8 cellular contexts compared by ENCODE assay signal in genomic region chr16:29791845-29792797, GRCh38. TPM values are rescaled to one million over a fixed set of nuclear protein-coding genes. Genes with fewer than 3 reads are reported as not detected.
A peak's percentile ranks its signal among the peaks of the same experiment; 100 is the strongest.
DNase-seq lines count a peak whose midpoint lies in the region; ATAC-seq, FAIRE-seq and TF ChIP-seq lines count a peak whose summit lies in the region.
"Had no signal": no experiment of that assay in that cellular context is flagged by ENCODE, and none has a peak within 500 bp of the region (broad histone marks: within the 10 kb centered on the region; RNA-seq: fewer than 3 reads in every experiment).

No MANE protein-coding gene starts in this region.

- POLR2A ChIA-PET in A549 (lab: Yijun Ruan, JAX) = interaction anchor here (1.4 kb wide), 1 partner anchor 12 kb away, joined by 4 read pairs; no protein-coding TSS in a partner anchor

- no peak for FAIRE-seq in A549 (lab: Jason Lieb, UNC)

- CTCF ChIA-PET in A549 (lab: Yijun Ruan, JAX) = interaction anchor here (0.7 to 4.4 kb wide), 3 partner anchors 10 to 25 kb away, joined by 3 to 54 read pairs (median 14); no protein-coding TSS in a partner anchor

- TF ChIP-seq POLR2A in A549 (IDR thresholded peaks at IDR 0.05; ENCODE audit: low read length) (no peak), upper lobe of left lung (IDR thresholded peaks at IDR 0.05) (no peak)

- peak overlapping the region; percentile 94 for H3K4me3 ChIP-seq in A549
- peak overlapping the region; percentile 76 for H3K4me3 ChIP-seq in fibroblast of pulmonary artery (replicated peaks; ENCODE audit: low read depth, low read length)
- peak overlapping the region in 2 of 4 donors; percentile 83 to 86 for H3K4me3 ChIP-seq in upper lobe of left lung

- TF ChIP-seq CTCF in A549 (IDR thresholded peaks at IDR 0.05) (no peak), fibroblast of pulmonary artery (IDR thresholded peaks at IDR 0.05; ENCODE audit: low read length, missing control alignments) (no peak), upper lobe of left lung (IDR thresholded peaks at IDR 0.05) (no peak)

- H3K27me3 ChIP-seq in upper lobe of left lung = no peaks in the 10 kb centered on the region
- H3K27me3 ChIP-seq: upper lobe of right lung had no signal

- H3K36me3 ChIP-seq in upper lobe of left lung = peaks cover 0 to 2% (median 0%) of the 10 kb centered on the region in 4 donors

- H3K27ac ChIP-seq in A549 (peak overlapping the region; percentile 89 to 96; a peak in 4 of 6 replicates), upper lobe of left lung (no peak overlapping the region)
- H3K27ac ChIP-seq: upper lobe of right lung had no signal

- 72% methylated on average over 9 of the region's 9 CpGs for WGBS in A549 (ENCODE audit: missing lambda C conversion rate)
- WGBS in upper lobe of left lung, 2 donors = 69 to 74% methylated on average over 9 of the region's 9 CpGs

- H3K4me2 ChIP-seq in A549 = peak overlapping the region; percentile 76

- DNase-seq in A549 (ENCODE audit: low read depth in 1 of 2, low spot score in 1 of 2) = no peak
- peak; percentile 68 for DNase-seq in NCI-H460 (ENCODE audit: extremely low read depth, low read depth)
- DNase-seq in fibroblast of pulmonary artery (ENCODE audit: low read depth) = no peak
- DNase-seq in upper lobe of left lung = no peak
- no peak for DNase-seq in LoVo (ENCODE audit: low spot score)
- DNase-seq: upper lobe of right lung had no signal

- TF ChIP-seq EP300 in A549 (IDR thresholded peaks at IDR 0.05) (no peak), upper lobe of left lung (IDR thresholded peaks at IDR 0.05) (no peak)

- no peak for TF ChIP-seq RAD21 in A549 (conservative IDR thresholded peaks at IDR 0.05 in 1 of 2, IDR thresholded peaks at IDR 0.05 in 1 of 2)

- peaks cover 20% of the 10 kb centered on the region for H3K4me1 ChIP-seq in A549
- peaks cover 15 to 24% (median 17%) of the 10 kb centered on the region in 4 donors for H3K4me1 ChIP-seq in upper lobe of left lung

- no peak for ATAC-seq in A549
- ATAC-seq in upper lobe of left lung (ENCODE audit: low FRiP score in 2 of 2) = no peak
- no peak for ATAC-seq in HG03135 (IDR thresholded peaks at IDR 0.05; ENCODE audit: unreplicated experiment)
- ATAC-seq: left lobe of liver, upper lobe of right lung had no signal

- H3K9me3 ChIP-seq in A549 (no peaks in the 10 kb centered on the region), upper lobe of left lung (no peaks in the 10 kb centered on the region)
- H3K9me3 ChIP-seq: upper lobe of right lung had no signal

TF ChIP-seq in A549, 52 proteins besides CTCF, POLR2A, EP300 and RAD21:
- TF ChIP-seq MAX (IDR thresholded peaks at IDR 0.05) = 0 out of 2 replicates have a peak, but pooled peaks have one; percentile 3
- TF ChIP-seq RFX5 (IDR thresholded peaks at IDR 0.05) = no peak
- no peak for TF ChIP-seq NFE2L2 (conservative IDR thresholded peaks at IDR 0.05; ENCODE audit: low read length)
- TF ChIP-seq SREBF2 (IDR thresholded peaks at IDR 0.05) = no peak
- no peak for TF ChIP-seq ZFP36 (IDR thresholded peaks at IDR 0.05; ENCODE audit: borderline replicate concordance, partially characterized antibody)
- TF ChIP-seq, protein P1, sequence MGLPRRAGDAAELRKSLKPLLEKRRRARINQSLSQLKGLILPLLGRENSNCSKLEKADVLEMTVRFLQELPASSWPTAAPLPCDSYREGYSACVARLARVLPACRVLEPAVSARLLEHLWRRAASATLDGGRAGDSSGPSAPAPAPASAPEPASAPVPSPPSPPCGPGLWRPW (IDR thresholded peaks at IDR 0.05) = no peak
- TF ChIP-seq, protein P2, sequence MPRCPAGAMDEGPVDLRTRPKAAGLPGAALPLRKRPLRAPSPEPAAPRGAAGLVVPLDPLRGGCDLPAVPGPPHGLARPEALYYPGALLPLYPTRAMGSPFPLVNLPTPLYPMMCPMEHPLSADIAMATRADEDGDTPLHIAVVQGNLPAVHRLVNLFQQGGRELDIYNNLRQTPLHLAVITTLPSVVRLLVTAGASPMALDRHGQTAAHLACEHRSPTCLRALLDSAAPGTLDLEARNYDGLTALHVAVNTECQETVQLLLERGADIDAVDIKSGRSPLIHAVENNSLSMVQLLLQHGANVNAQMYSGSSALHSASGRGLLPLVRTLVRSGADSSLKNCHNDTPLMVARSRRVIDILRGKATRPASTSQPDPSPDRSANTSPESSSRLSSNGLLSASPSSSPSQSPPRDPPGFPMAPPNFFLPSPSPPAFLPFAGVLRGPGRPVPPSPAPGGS (IDR thresholded peaks at IDR 0.05) = no peak
- TF ChIP-seq NR3C1 (IDR thresholded peaks at IDR 0.05) = no peak
- no peak for TF ChIP-seq ESRRA (IDR thresholded peaks at IDR 0.05; ENCODE audit: borderline replicate concordance, low read length)

RNA-seq across cellular contexts. Expression of gene KIF22, which starts 1.6 kb away (rescaled TPM):
- polyA plus RNA-seq in A549 (2011; rRNA removed) (64.3 and 85.9 TPM in 2 replicates), A549 (2017; fragmentation: RNase III; extraction: RNeasy Plus Mini Kit Qiagen cat#74134 plus additional on column Dnase treatment) (70.0 to 73.7 TPM (median 72.6 TPM) in 3 replicates)
- 131 and 139 TPM in 2 replicates for polyA plus RNA-seq in A549 (2012; cell fraction: cytosol; rRNA removed)
- 316 and 319 TPM in 2 replicates for polyA plus RNA-seq in A549 (2012; cell fraction: nucleus; rRNA removed)
- polyA minus RNA-seq in A549 (2011; rRNA and poly(A)+ RNA removed) = 147 and 158 TPM in 2 replicates
- total RNA-seq in NCI-H460 (2014; rRNA removed; shearing (Covaris generic)) = 80.3 and 87.9 TPM in 2 replicates
- polyA plus RNA-seq in NCI-H460 (2014; cell fraction: nucleus; rRNA removed) = 341 and 412 TPM in 2 replicates
- 10 to 100 TPM in 5 of 6 donors, 1 to 10 TPM in 1; 9.1 to 43.5 (median 26.6) TPM for total RNA-seq in upper lobe of left lung

RNA-seq across cellular contexts. Expression of gene ZG16, which starts 14.1 kb away (rescaled TPM):
- not detected in 2 replicates for polyA plus RNA-seq in A549 (2011; rRNA removed)
- 0.01 TPM in 1 of 2 replicates, not detected in the other for polyA plus RNA-seq in A549 (2012; cell fraction: cytosol; rRNA removed)
- polyA plus RNA-seq in A549 (2012; cell fraction: nucleus; rRNA removed) = not detected in 2 replicates
- not detected in 3 replicates for polyA plus RNA-seq in A549 (2017; fragmentation: RNase III; extraction: RNeasy Plus Mini Kit Qiagen cat#74134 plus additional on column Dnase treatment)
- not detected in 2 replicates for polyA minus RNA-seq in A549 (2011; rRNA and poly(A)+ RNA removed)
- total RNA-seq in NCI-H460 (2014; rRNA removed; shearing (Covaris generic)) = not detected in 2 replicates
- not detected in 2 replicates for polyA plus RNA-seq in NCI-H460 (2014; cell fraction: nucleus; rRNA removed)
- total RNA-seq in upper lobe of left lung = under 1 TPM in 1 of 6 donors, not detected in 5; 0.11 TPM
- total RNA-seq: upper lobe of right lung had no signal

RNA-seq across cellular contexts. Expression of gene MAZ, which starts 14.2 kb away (rescaled TPM):
- polyA plus RNA-seq in A549 (2011; rRNA removed) (79.6 and 99.7 TPM in 2 replicates), A549 (2017; fragmentation: RNase III; extraction: RNeasy Plus Mini Kit Qiagen cat#74134 plus additional on column Dnase treatment) (216 to 231 TPM (median 221 TPM) in 3 replicates)
- polyA plus RNA-seq in A549 (2012; cell fraction: cytosol; rRNA removed) = 192 and 249 TPM in 2 replicates
- polyA plus RNA-seq in A549 (2012; cell fraction: nucleus; rRNA removed) = 213 and 345 TPM in 2 replicates
- 200 and 239 TPM in 2 replicates for polyA minus RNA-seq in A549 (2011; rRNA and poly(A)+ RNA removed)
- 206 and 220 TPM in 2 replicates for total RNA-seq in NCI-H460 (2014; rRNA removed; shearing (Covaris generic))
- polyA plus RNA-seq in NCI-H460 (2014; cell fraction: nucleus; rRNA removed) = 297 and 324 TPM in 2 replicates
- 100 to 1,000 TPM in 5 of 6 donors, 10 to 100 TPM in 1; 83.7 to 232 (median 165) TPM for total RNA-seq in upper lobe of left lung

RNA-seq across cellular contexts. Expression of gene PRRT2, which starts 19.9 kb away (rescaled TPM):
- 0.25 and 0.34 TPM in 2 replicates for polyA plus RNA-seq in A549 (2011; rRNA removed)
- 0.54 and 0.62 TPM in 2 replicates for polyA plus RNA-seq in A549 (2012; cell fraction: cytosol; rRNA removed)
- 5.0 and 5.1 TPM in 2 replicates for polyA plus RNA-seq in A549 (2012; cell fraction: nucleus; rRNA removed)
- polyA plus RNA-seq in A549 (2017; fragmentation: RNase III; extraction: RNeasy Plus Mini Kit Qiagen cat#74134 plus additional on column Dnase treatment) = 0.34 to 0.55 TPM (median 0.44 TPM) in 3 replicates
- polyA minus RNA-seq in A549 (2011; rRNA and poly(A)+ RNA removed) = 0.29 and 0.34 TPM in 2 replicates
- 0.20 and 0.22 TPM in 2 replicates for total RNA-seq in NCI-H460 (2014; rRNA removed; shearing (Covaris generic))
- 0.70 TPM in 1 of 2 replicates, not detected in the other for polyA plus RNA-seq in NCI-H460 (2014; cell fraction: nucleus; rRNA removed)
- 10 to 100 TPM in 2 of 6 donors, 1 to 10 TPM in 4; 1.4 to 13.6 (median 2.5) TPM for total RNA-seq in upper lobe of left lung

RNA-seq across cellular contexts. Expression of gene PAGR1, which starts 23.8 kb away (rescaled TPM):
- polyA plus RNA-seq in A549 (2011; rRNA removed) (18.9 and 26.7 TPM in 2 replicates), A549 (2017; fragmentation: RNase III; extraction: RNeasy Plus Mini Kit Qiagen cat#74134 plus additional on column Dnase treatment) (41.0 to 44.5 TPM (median 43.1 TPM) in 3 replicates)
- polyA plus RNA-seq in A549 (2012; cell fraction: cytosol; rRNA removed) = 43.8 and 50.3 TPM in 2 replicates
- 25.9 and 29.0 TPM in 2 replicates for polyA plus RNA-seq in A549 (2012; cell fraction: nucleus; rRNA removed)
- polyA minus RNA-seq in A549 (2011; rRNA and poly(A)+ RNA removed) = 4.3 and 5.9 TPM in 2 replicates
- 23.3 and 25.8 TPM in 2 replicates for total RNA-seq in NCI-H460 (2014; rRNA removed; shearing (Covaris generic))
- polyA plus RNA-seq in NCI-H460 (2014; cell fraction: nucleus; rRNA removed) = 40.0 and 47.2 TPM in 2 replicates
- 10 to 100 TPM; 22.6 to 49.5 (median 34.6) TPM for total RNA-seq in upper lobe of left lung

Comparison
In these comparisons a context has a peak if more than half of its experiments do, and no peak if none do; other contexts are left out.
1. H3K27ac ChIP-seq: peak in A549 (2 of 2); none in upper lobe of left lung (0 of 4).